ENCODE assay signal across 9 cellular contexts in the genomic region with DNA sequence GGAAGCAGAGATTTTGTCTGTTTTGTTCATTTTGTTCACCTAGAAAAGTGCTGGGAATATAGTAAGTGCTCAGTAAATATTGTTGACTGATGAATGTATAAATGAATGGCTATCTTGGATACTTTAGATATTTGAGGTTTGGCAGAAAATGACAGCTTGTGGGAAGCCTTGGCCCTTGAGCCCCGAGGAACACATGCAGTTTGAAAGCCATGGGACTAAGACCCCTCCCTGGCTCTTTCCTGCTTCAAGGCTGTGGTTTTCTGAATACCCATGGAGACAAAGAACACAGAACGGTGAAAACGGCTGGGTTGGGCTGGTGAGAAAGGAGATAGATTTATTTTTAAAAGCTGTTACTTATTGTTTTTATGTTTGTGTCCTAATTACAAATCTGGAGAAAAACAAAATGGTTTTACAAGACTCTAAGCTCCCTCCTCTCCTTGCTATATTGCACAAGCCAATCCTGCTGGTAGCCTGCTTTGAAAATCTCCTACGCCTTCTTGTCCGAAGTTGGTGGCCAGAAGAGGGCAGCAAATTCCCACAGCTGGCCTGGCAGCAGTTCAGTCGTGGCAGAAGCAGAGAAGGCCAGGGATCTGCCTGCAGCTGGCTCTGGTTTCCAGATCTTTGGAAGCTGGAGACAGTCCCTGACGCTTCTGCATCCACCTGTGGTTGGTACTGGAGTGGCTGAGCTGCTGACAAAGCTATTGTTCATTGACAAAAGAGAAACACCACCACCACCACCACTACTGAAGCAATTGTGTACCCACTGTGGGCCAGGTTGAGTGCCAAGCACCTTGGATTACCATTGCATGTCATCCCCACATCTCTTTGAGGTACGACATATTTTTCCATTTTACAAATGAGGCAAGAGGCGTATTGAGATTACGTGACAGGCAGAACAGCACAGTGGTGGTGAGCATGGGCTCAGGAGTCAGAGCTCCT. TPM values are rescaled to one million over a fixed set of nuclear protein-coding genes. Genes with fewer than 3 reads are reported as not detected.
A peak's percentile ranks its signal among the peaks of the same experiment; 100 is the strongest.
DNase-seq lines count a peak whose midpoint lies in the region; ATAC-seq lines count a peak whose summit lies in the region.
"Had no signal": no experiment of that assay in that cellular context is flagged by ENCODE, and none has a peak within 500 bp of the region (broad histone marks: within the 10 kb centered on the region; RNA-seq: fewer than 3 reads in every experiment).

No MANE protein-coding gene starts in this region.

- no peaks in the 10 kb centered on the region for H3K9me3 ChIP-seq in SJCRH30 (replicated peaks)

- no peaks in the 10 kb centered on the region for H3K36me3 ChIP-seq in SJCRH30

- peak; percentile 83 to 88 for ATAC-seq in left cardiac atrium
- no peak for ATAC-seq in HG03457 (IDR thresholded peaks at IDR 0.05; ENCODE audit: unreplicated experiment)
- no peak for ATAC-seq in GM18520 (IDR thresholded peaks at IDR 0.05; ENCODE audit: unreplicated experiment)

- no peak overlapping the region for H3K27ac ChIP-seq in SJCRH30

- intact Hi-C loops in left cardiac atrium (cut with DNase I) = loop anchor here (2.0 to 10.0 kb wide), 3 partner anchors 508 to 612 kb away; no protein-coding TSS in a partner anchor

- H3K4me3 ChIP-seq in SJCRH30 = no peak overlapping the region

- no peaks in the 10 kb centered on the region; the same call in 1 of the 2 replicates for H3K27me3 ChIP-seq in SJCRH30

- DNase-seq in ELR (ENCODE audit: low read depth) = peak; percentile 78
- DNase-seq in NAMALWA (ENCODE audit: low spot score) = peak; percentile 67
- peak; percentile 76 to 81 for DNase-seq in SJCRH30
- DNase-seq in amniotic stem cell (lab: John Stamatoyannopoulos, UW) = peak; percentile 84
- peak; percentile 87 for DNase-seq in left cardiac atrium
- peak; percentile 44 for DNase-seq in pulmonary artery endothelial cell (ENCODE audit: low read depth, low spot score)

- H3K4me1 ChIP-seq in SJCRH30 = no peaks in the 10 kb centered on the region; the same call in 1 of the 2 replicates

RNA-seq across cellular contexts. Expression of a gene that starts 5.2 kb away (rescaled TPM):
- not detected in 2 replicates for total RNA-seq in SJCRH30 (2014; rRNA removed; shearing (Covaris generic))
- total RNA-seq in left cardiac atrium (not detected), pulmonary artery endothelial cell (under 0.01 TPM in 1 of 2 replicates, not detected in the other)
- total RNA-seq: activated naive CD4-positive, alpha-beta T cell treated with anti-CD3 and anti-CD28 coated beads, Interleukin-2, amount 50 U/mL, for 72 hours had no signal

RNA-seq across cellular contexts. Expression of a gene that starts 13.0 kb away (rescaled TPM):
- total RNA-seq in SJCRH30 (2014; rRNA removed; shearing (Covaris generic)) = not detected in 2 replicates
- total RNA-seq in left cardiac atrium (not detected), pulmonary artery endothelial cell (not detected in 2 replicates)
- total RNA-seq: activated naive CD4-positive, alpha-beta T cell treated with anti-CD3 and anti-CD28 coated beads, Interleukin-2, amount 50 U/mL, for 72 hours had no signal

RNA-seq across cellular contexts. Expression of a gene that starts 33.6 kb away (rescaled TPM):
- total RNA-seq in SJCRH30 (2014; rRNA removed; shearing (Covaris generic)) = not detected in 2 replicates
- total RNA-seq in left cardiac atrium = not detected
- total RNA-seq in pulmonary artery endothelial cell = not detected in 2 replicates
- total RNA-seq: activated naive CD4-positive, alpha-beta T cell treated with anti-CD3 and anti-CD28 coated beads, Interleukin-2, amount 50 U/mL, for 72 hours had no signal

RNA-seq across cellular contexts. Expression of a gene that starts 51.3 kb away (rescaled TPM):
- not detected in 2 replicates for total RNA-seq in SJCRH30 (2014; rRNA removed; shearing (Covaris generic))
- total RNA-seq in left cardiac atrium = not detected
- not detected in 2 replicates for total RNA-seq in pulmonary artery endothelial cell
- total RNA-seq: activated naive CD4-positive, alpha-beta T cell treated with anti-CD3 and anti-CD28 coated beads, Interleukin-2, amount 50 U/mL, for 72 hours had no signal

Comparison
In these comparisons a context has a peak if more than half of its experiments do, and no peak if none do; other contexts are left out.
1. ATAC-seq: peak in left cardiac atrium (2 of 2); none in HG03457 (single experiment) and GM18520 (single experiment).
2. Peak in every context shown above with its lines, with median percentiles within 50 percentile points of each other: DNase-seq.